ENCODE assay signal across 8 cellular contexts in the genomic region with DNA sequence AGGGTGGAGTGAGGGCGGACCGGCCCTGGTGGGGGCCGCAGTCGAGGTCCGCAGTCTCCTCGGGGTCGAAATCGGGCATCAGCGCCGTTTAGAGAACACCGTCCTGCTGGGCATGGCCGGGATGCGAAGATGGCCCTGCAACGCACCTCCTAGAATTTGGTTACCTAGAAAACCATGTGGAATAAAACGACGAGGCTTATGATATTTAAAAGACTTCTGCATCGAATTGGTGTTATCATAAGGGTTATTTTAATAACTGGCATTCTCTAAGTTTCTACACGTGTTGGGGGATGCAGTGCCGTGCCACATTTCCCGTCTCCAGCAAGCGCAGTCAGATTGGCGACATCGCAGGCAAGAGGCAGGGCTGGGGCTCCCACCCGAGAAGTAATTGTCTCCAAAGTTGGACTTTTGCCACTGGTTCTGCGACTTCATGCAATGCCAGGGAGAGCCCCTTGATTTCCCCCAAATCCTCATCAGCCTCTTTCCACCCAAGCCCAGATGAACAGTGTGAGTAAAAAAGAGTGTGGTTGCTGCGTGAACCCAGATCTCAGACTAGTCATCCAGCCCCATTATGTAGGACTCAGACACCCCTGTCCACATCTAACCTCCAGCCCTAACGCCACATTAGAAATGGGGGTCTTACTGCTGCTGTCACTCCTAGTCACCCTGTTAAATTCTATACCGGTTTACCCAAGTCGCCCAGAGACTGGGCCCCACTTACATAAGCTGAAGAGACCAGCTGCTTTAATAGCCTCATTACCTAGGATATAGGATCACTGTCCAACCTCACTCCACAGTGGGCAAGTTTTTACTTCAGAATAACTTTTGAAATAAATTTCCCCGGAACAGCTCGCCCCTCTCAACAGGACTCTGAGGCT. TPM values are rescaled to one million over a fixed set of nuclear protein-coding genes. Genes with fewer than 3 reads are reported as not detected.
A peak's percentile ranks its signal among the peaks of the same experiment; 100 is the strongest.
DNase-seq lines count a peak whose midpoint lies in the region; ATAC-seq and TF ChIP-seq lines count a peak whose summit lies in the region.

No MANE protein-coding gene starts in this region.

- peak overlapping the region; percentile 91 for H3K4me3 Mint-ChIP-seq in endothelial cell (ENCODE audit: unreplicated experiment)
- H3K4me3 Mint-ChIP-seq in nephron = peak overlapping the region; percentile 84 to 93 (median 89)

- H3K27me3 ChIP-seq in aorta (ENCODE audit: control insufficient read depth in 1 of 2, insufficient read depth in 2 of 2, low read length in 1 of 2) = no peaks in the 10 kb centered on the region

- H3K4me1 Mint-ChIP-seq in endothelial cell (ENCODE audit: unreplicated experiment) = peaks cover 52% of the 10 kb centered on the region
- peaks cover 17% of the 10 kb centered on the region for H3K4me1 Mint-ChIP-seq in nephron

- peak overlapping the region; percentile 61 to 62 for H3K4me3 ChIP-seq in aorta (ENCODE audit: low read length in 2 of 2)

- intact Hi-C loops in aorta (cut with DNase I) = loop anchor here (5.0 to 10.0 kb wide), 5 partner anchors 42 to 360 kb away; a partner anchor contains a TSS

- H3K36me3 Mint-ChIP-seq in endothelial cell (ENCODE audit: low read depth, unreplicated experiment) (peaks cover 5% of the 10 kb centered on the region), nephron (ENCODE audit: low read depth) (no peaks in the 10 kb centered on the region)

- peaks cover 2 to 6% of the 10 kb centered on the region in 2 donors for H3K4me1 ChIP-seq in aorta (ENCODE audit: control insufficient read depth in 1 of 2, insufficient read depth in 2 of 2, low read length in 2 of 2)

- no peaks in the 10 kb centered on the region for H3K36me3 ChIP-seq in aorta (ENCODE audit: control insufficient read depth in 1 of 2, insufficient read depth in 2 of 2, low read length in 1 of 2)

- 5 to 7% methylated on average over 31 of the region's 31 CpGs for WGBS in aorta, 2 donors

- no peaks in the 10 kb centered on the region for H3K9me3 Mint-ChIP-seq in endothelial cell (ENCODE audit: unreplicated experiment)
- H3K9me3 Mint-ChIP-seq in nephron = no peaks in the 10 kb centered on the region

- DNase-seq in activated effector memory CD4-positive, alpha-beta T cell treated with anti-CD3 and anti-CD28 coated beads, Interleukin-2, amount 50 U/mL, for 16 hours = peak; percentile 77
- DNase-seq in activated effector memory CD4-positive, alpha-beta T cell treated with Interleukin-2 at 50 U/mL for 16 hours = no peak
- peak; percentile 57 for DNase-seq in activated CD4-positive, alpha-beta T cell treated with anti-CD3 and anti-CD28 coated beads for 48 hours
- no peak for DNase-seq in endothelial cell (ENCODE audit: low spot score)
- DNase-seq in aorta = no peak
- DNase-seq in SHP77 treated with DMSO at 0.1 percent for 48 hours (lab: John Stamatoyannopoulos, UW) = no peak

- no peaks in the 10 kb centered on the region for H3K9me3 ChIP-seq in aorta (ENCODE audit: control insufficient read depth, low read length)

- ATAC-seq in aorta (ENCODE audit: low FRiP score) (peak; percentile 8), HG02759 (IDR thresholded peaks at IDR 0.05; ENCODE audit: unreplicated experiment) (no peak)

- H3K27ac ChIP-seq in aorta (ENCODE audit: low read depth in 1 of 2, low read length in 2 of 2) = peak overlapping the region; percentile 94 to 96

- TF ChIP-seq CTCF in endothelial cell (IDR thresholded peaks at IDR 0.05; ENCODE audit: unreplicated experiment) (no peak), nephron (IDR thresholded peaks at IDR 0.05; ENCODE audit: unreplicated experiment in 3 of 3) (no peak)

- peak overlapping the region; percentile 88 for H3K27ac Mint-ChIP-seq in endothelial cell (ENCODE audit: unreplicated experiment)
- peak overlapping the region; percentile 87 to 95 (median 95) for H3K27ac Mint-ChIP-seq in nephron

- peaks cover 8% of the 10 kb centered on the region for H3K27me3 Mint-ChIP-seq in endothelial cell (ENCODE audit: unreplicated experiment)
- H3K27me3 Mint-ChIP-seq in nephron (ENCODE audit: low read depth) = peaks cover 8% of the 10 kb centered on the region

RNA-seq across cellular contexts. Expression of a gene that starts 0.6 kb away (rescaled TPM):
- total RNA-seq in endothelial cell (ENCODE audit: unreplicated experiment) (13.3 TPM), aorta (10 to 100 TPM; 11.8 to 13.5 TPM)
- polyA plus RNA-seq in aorta = 10 to 100 TPM; 15.4 to 23.5 TPM

RNA-seq across cellular contexts. Expression of a gene that starts 40.4 kb away (rescaled TPM):
- total RNA-seq in endothelial cell (ENCODE audit: unreplicated experiment) (0.15 TPM), aorta (under 1 TPM; 0.16 to 0.57 TPM)
- polyA plus RNA-seq in aorta = under 1 TPM in 1 of 2 donors, not detected in 1; 0.03 TPM

RNA-seq across cellular contexts. Expression of a gene that starts 57.2 kb away (rescaled TPM):
- total RNA-seq in endothelial cell (ENCODE audit: unreplicated experiment) = not detected
- not detected for total RNA-seq in aorta
- not detected for polyA plus RNA-seq in aorta

Comparison
In these comparisons a context has a peak if more than half of its experiments do, and no peak if none do; other contexts are left out.
1. DNase-seq: peak in activated effector memory CD4-positive, alpha-beta T cell treated with anti-CD3 and anti-CD28 coated beads, Interleukin-2, amount 50 U/mL, for 16 hours (single experiment) and activated CD4-positive, alpha-beta T cell treated with anti-CD3 and anti-CD28 coated beads for 48 hours (single experiment); none in activated effector memory CD4-positive, alpha-beta T cell treated with Interleukin-2 at 50 U/mL for 16 hours (single experiment), endothelial cell (single experiment), aorta (0 of 2) and SHP77 treated with DMSO at 0.1 percent for 48 hours (single experiment).